In the genomic region with DNA sequence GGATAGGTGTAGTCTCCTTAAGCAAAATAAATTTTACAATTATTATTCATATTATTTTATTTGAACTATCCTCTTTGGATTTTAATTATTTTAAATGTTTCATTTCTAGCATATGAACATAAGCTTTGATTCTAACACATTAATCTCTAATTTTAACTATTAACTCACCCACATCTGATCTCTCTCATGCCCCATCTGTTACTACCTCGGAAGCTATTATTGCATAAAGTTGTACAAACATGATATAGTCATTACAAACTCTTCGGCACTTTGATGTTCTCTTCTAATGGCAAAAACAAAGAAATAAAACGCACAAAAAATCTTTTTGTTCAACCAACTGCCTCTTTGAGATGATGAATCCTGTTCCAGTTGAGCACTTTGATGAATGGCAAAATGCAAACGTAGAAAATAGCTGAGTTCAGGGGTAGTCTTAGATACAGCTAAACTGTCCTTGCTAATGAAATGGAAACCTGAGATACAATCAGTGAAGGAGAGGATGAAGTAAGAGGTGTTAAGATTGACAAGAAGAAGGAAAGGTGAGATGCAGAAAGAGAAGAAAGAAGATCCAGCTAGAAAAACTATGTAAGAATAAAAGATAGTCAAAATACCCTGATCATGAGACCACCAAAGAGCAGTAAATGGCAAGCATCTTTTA, we compare ENCODE assay signal across 21 cellular contexts.
"Had no signal": no experiment of that assay in that cellular context is flagged by ENCODE, and none has a peak within 500 bp of the region (broad histone marks: within the 10 kb centered on the region; RNA-seq: fewer than 3 reads in every experiment).

No MANE protein-coding gene starts in this region.

- H3K27ac ChIP-seq: RWPE1 had no signal

- ATAC-seq: Panc1, PC-3 had no signal

- DNase-seq: KBM-7, MV-4-11, NCI-H1048, NCI-H1105, NCI-H1417, NCI-H1436 treated with DMSO at 0.1 percent for 48 hours, NCI-H1694, NCI-H187 treated with DMSO at 0.1 percent for 48 hours, NCI-H2029 treated with DMSO at 0.1 percent for 48 hours, NCI-H2171 treated with DMSO at 0.1 percent for 48 hours, NCI-H345, NCI-H446 treated with DMSO at 0.1 percent for 48 hours, NCI-H510A treated with DMSO at 0.1 percent for 48 hours, NCI-H69, NCI-H774, PC-3, SHP77, SK-N-SH, SW 1271 had no signal

- H3K9me3 ChIP-seq: SK-N-SH had no signal
